Comparison of ENCODE assay signal across 1 cellular context in the genomic region with DNA sequence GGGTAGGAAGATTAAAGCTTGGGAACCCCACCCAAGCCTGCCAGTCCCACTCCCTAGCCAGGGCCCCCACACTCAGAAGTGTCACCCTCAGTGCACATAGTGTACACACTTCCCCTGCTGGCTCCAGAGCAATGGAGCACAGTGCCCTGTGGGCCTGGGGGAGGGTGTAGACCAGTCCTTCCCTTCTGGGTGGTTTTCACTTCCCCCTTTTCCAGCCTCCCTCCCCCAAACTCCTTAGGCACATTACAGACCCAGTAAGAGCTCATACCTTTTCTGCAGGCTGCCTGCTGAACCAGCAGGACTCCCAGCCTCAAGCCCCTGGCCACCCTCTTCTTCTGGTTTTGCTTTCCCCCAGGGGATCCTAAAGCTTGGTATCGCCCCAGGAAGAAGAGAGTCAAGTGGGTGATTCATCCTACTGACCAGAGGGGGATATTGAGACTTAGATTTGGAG.
TF ChIP-seq lines count a peak whose summit lies in the region.

A gene with protein sequence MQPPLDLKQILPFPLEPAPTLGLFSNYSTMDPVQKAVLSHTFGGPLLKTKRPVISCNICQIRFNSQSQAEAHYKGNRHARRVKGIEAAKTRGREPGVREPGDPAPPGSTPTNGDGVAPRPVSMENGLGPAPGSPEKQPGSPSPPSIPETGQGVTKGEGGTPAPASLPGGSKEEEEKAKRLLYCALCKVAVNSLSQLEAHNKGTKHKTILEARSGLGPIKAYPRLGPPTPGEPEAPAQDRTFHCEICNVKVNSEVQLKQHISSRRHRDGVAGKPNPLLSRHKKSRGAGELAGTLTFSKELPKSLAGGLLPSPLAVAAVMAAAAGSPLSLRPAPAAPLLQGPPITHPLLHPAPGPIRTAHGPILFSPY (minus strand): TSS at position 143 of the 451 bp plus-strand sequence. CDS start 219 bp downstream, outside the sequence.

TF ChIP-seq in GM12878, 131 proteins besides CTCF, POLR2A, EP300 and RAD21 (continued from another document and continues in another):
- TF ChIP-seq STAT1 (conservative IDR thresholded peaks at IDR 0.05) (no peak), EED (IDR thresholded peaks at IDR 0.05; ENCODE audit: low read depth) (peak; percentile 68), ZNF384 (IDR thresholded peaks at IDR 0.05; ENCODE audit: borderline replicate concordance, low read depth, low read length) (no peak), RAD51 (IDR thresholded peaks at IDR 0.05) (no peak), PAX5 (IDR thresholded peaks at IDR 0.05; ENCODE audit: borderline replicate concordance, low read depth, low read length) (no peak), RCOR1 (conservative IDR thresholded peaks at IDR 0.05; ENCODE audit: low read depth, low read length) (no peak), NBN (IDR thresholded peaks at IDR 0.05) (no peak), BRCA1 (IDR thresholded peaks at IDR 0.05; ENCODE audit: low read depth, low read length) (no peak), HDAC6 (IDR thresholded peaks at IDR 0.05; ENCODE audit: unreplicated experiment) (no peak), GATAD2B (conservative IDR thresholded peaks at IDR 0.05; ENCODE audit: low read depth) (peak; percentile 38; the same call in 1 of the 2 replicates), MAX (IDR thresholded peaks at IDR 0.05; ENCODE audit: low read depth, low read length) (no peak), RELB (IDR thresholded peaks at IDR 0.05; ENCODE audit: low read depth) (0 out of 2 replicates have a peak, but pooled peaks have one; percentile 14), SPI1 (IDR thresholded peaks at IDR 0.05; ENCODE audit: borderline replicate concordance, insufficient read depth, low read depth, low read length) (peak; percentile 91), IRF4 (IDR thresholded peaks at IDR 0.05; ENCODE audit: low read depth, low read length) (no peak), NFIC (IDR thresholded peaks at IDR 0.05; ENCODE audit: low read depth, low read length) (peak; percentile 17; the same call in 1 of the 2 replicates), RBBP5 (conservative IDR thresholded peaks at IDR 0.05) (no peak), MEF2A (IDR thresholded peaks at IDR 0.05; ENCODE audit: insufficient read depth, low read depth, low read length) (no peak), ZZZ3 (IDR thresholded peaks at IDR 0.05; ENCODE audit: control insufficient read depth, insufficient read length, low read depth) (no peak), EGR1 (IDR thresholded peaks at IDR 0.05; ENCODE audit: borderline replicate concordance in 1 of 2, low read depth in 2 of 2, low read length in 2 of 2) (no peak), CEBPB (IDR thresholded peaks at IDR 0.05; ENCODE audit: borderline replicate concordance in 1 of 2, low read depth in 2 of 2, low read length in 2 of 2) (no peak), SRF (IDR thresholded peaks at IDR 0.05; ENCODE audit: low read depth in 2 of 2, low read length in 2 of 2) (no peak), SMARCA5 (IDR thresholded peaks at IDR 0.05) (no peak), TCF7 (IDR thresholded peaks at IDR 0.05; ENCODE audit: borderline replicate concordance) (no peak), JUND (IDR thresholded peaks at IDR 0.05; ENCODE audit: low read depth, low read length) (no peak), POU2F2 (IDR thresholded peaks at IDR 0.05; ENCODE audit: borderline replicate concordance, low read depth, low read length) (no peak), ETV6 (conservative IDR thresholded peaks at IDR 0.05 in 1 of 2, IDR thresholded peaks at IDR 0.05 in 1 of 2; ENCODE audit: borderline replicate concordance in 1 of 2, low read depth in 1 of 2) (no peak), SP1 (IDR thresholded peaks at IDR 0.05; ENCODE audit: low read depth, low read length) (no peak), MTA2 (IDR thresholded peaks at IDR 0.05; ENCODE audit: low read depth) (no peak), HDAC2 (IDR thresholded peaks at IDR 0.05) (no peak), KAT2A (conservative IDR thresholded peaks at IDR 0.05; ENCODE audit: control insufficient read depth, low read depth, low read length) (no peak), E4F1 (IDR thresholded peaks at IDR 0.05; ENCODE audit: borderline replicate concordance, partially characterized antibody) (no peak), TCF3 (IDR thresholded peaks at IDR 0.05; ENCODE audit: borderline replicate concordance, insufficient read depth, low read depth, low read length) (no peak), KDM1A (IDR thresholded peaks at IDR 0.05; ENCODE audit: borderline replicate concordance) (no peak), ZNF274 (IDR thresholded peaks at IDR 0.05; ENCODE audit: insufficient read depth, insufficient read length) (no peak), BMI1 (IDR thresholded peaks at IDR 0.05; ENCODE audit: borderline replicate concordance) (no peak), ZNF24 (IDR thresholded peaks at IDR 0.05) (no peak), SREBF1 (IDR thresholded peaks at IDR 0.05; ENCODE audit: low read length) (no peak), ELK1 (IDR thresholded peaks at IDR 0.05; ENCODE audit: low read depth, low read length) (no peak)
- TF ChIP-seq, protein P1, sequence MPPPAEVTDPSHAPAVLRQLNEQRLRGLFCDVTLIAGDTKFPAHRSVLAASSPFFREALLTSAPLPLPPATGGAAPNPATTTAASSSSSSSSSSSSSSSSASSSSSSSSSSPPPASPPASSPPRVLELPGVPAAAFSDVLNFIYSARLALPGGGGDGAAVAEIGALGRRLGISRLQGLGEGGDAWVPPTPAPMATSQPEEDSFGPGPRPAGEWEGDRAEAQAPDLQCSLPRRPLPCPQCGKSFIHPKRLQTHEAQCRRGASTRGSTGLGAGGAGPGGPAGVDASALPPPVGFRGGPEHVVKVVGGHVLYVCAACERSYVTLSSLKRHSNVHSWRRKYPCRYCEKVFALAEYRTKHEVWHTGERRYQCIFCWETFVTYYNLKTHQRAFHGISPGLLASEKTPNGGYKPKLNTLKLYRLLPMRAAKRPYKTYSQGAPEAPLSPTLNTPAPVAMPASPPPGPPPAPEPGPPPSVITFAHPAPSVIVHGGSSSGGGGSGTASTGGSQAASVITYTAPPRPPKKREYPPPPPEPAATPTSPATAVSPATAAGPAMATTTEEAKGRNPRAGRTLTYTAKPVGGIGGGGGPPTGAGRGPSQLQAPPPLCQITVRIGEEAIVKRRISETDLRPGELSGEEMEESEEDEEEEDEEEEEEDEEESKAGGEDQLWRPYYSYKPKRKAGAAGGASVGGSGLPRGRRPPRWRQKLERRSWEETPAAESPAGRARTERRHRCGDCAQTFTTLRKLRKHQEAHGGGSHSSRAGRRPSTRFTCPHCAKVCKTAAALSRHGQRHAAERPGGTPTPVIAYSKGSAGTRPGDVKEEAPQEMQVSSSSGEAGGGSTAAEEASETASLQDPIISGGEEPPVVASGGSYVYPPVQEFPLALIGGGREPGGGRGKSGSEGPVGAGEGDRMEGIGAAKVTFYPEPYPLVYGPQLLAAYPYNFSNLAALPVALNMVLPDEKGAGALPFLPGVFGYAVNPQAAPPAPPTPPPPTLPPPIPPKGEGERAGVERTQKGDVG (CRISPR knock-in tag; IDR thresholded peaks at IDR 0.05) = no peak
- TF ChIP-seq, protein P2, sequence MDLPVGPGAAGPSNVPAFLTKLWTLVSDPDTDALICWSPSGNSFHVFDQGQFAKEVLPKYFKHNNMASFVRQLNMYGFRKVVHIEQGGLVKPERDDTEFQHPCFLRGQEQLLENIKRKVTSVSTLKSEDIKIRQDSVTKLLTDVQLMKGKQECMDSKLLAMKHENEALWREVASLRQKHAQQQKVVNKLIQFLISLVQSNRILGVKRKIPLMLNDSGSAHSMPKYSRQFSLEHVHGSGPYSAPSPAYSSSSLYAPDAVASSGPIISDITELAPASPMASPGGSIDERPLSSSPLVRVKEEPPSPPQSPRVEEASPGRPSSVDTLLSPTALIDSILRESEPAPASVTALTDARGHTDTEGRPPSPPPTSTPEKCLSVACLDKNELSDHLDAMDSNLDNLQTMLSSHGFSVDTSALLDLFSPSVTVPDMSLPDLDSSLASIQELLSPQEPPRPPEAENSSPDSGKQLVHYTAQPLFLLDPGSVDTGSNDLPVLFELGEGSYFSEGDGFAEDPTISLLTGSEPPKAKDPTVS (IDR thresholded peaks at IDR 0.05; ENCODE audit: low read depth, low read length) = no peak
- TF ChIP-seq, protein P3, sequence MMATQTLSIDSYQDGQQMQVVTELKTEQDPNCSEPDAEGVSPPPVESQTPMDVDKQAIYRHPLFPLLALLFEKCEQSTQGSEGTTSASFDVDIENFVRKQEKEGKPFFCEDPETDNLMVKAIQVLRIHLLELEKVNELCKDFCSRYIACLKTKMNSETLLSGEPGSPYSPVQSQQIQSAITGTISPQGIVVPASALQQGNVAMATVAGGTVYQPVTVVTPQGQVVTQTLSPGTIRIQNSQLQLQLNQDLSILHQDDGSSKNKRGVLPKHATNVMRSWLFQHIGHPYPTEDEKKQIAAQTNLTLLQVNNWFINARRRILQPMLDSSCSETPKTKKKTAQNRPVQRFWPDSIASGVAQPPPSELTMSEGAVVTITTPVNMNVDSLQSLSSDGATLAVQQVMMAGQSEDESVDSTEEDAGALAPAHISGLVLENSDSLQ (IDR thresholded peaks at IDR 0.05) = no peak
- TF ChIP-seq, protein P4, sequence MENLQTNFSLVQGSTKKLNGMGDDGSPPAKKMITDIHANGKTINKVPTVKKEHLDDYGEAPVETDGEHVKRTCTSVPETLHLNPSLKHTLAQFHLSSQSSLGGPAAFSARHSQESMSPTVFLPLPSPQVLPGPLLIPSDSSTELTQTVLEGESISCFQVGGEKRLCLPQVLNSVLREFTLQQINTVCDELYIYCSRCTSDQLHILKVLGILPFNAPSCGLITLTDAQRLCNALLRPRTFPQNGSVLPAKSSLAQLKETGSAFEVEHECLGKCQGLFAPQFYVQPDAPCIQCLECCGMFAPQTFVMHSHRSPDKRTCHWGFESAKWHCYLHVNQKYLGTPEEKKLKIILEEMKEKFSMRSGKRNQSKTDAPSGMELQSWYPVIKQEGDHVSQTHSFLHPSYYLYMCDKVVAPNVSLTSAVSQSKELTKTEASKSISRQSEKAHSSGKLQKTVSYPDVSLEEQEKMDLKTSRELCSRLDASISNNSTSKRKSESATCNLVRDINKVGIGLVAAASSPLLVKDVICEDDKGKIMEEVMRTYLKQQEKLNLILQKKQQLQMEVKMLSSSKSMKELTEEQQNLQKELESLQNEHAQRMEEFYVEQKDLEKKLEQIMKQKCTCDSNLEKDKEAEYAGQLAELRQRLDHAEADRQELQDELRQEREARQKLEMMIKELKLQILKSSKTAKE (IDR thresholded peaks at IDR 0.05; ENCODE audit: low read depth, poor library complexity, severe bottlenecking) = no peak
- TF ChIP-seq, protein P5, sequence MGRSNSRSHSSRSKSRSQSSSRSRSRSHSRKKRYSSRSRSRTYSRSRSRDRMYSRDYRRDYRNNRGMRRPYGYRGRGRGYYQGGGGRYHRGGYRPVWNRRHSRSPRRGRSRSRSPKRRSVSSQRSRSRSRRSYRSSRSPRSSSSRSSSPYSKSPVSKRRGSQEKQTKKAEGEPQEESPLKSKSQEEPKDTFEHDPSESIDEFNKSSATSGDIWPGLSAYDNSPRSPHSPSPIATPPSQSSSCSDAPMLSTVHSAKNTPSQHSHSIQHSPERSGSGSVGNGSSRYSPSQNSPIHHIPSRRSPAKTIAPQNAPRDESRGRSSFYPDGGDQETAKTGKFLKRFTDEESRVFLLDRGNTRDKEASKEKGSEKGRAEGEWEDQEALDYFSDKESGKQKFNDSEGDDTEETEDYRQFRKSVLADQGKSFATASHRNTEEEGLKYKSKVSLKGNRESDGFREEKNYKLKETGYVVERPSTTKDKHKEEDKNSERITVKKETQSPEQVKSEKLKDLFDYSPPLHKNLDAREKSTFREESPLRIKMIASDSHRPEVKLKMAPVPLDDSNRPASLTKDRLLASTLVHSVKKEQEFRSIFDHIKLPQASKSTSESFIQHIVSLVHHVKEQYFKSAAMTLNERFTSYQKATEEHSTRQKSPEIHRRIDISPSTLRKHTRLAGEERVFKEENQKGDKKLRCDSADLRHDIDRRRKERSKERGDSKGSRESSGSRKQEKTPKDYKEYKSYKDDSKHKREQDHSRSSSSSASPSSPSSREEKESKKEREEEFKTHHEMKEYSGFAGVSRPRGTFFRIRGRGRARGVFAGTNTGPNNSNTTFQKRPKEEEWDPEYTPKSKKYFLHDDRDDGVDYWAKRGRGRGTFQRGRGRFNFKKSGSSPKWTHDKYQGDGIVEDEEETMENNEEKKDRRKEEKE (IDR thresholded peaks at IDR 0.05) = no peak
